Comparison of ENCODE assay signal across 9 cellular contexts in genomic region chr12:40921563-40922163, GRCh38.
DNase-seq lines count a peak whose midpoint lies in the region; ATAC-seq and TF ChIP-seq lines count a peak whose summit lies in the region.
"Had no signal": no experiment of that assay in that cellular context is flagged by ENCODE, and none has a peak within 500 bp of the region (broad histone marks: within the 10 kb centered on the region; RNA-seq: fewer than 3 reads in every experiment).

No MANE protein-coding gene starts in this region.

- intact Hi-C loops in Caco-2 (cut with micrococcal nuclease; ENCODE audit: unreplicated experiment) (loop anchor here (1.0 to 5.0 kb wide), 6 partner anchors 159 to 594 kb away; no protein-coding TSS in a partner anchor), activated B cell treated with CpG ODN at 0.5 μM for 24 hours (cut with micrococcal nuclease) (loop anchor here (1.0 to 2.0 kb wide), 5 partner anchors 299 to 1602 kb away; no protein-coding TSS in a partner anchor)

- H3K27me3 ChIP-seq in Caco-2 (replicated peaks; ENCODE audit: control insufficient read depth, insufficient read depth, low read length), result no peaks in the 10 kb centered on the region

- H3K27me3 Mint-ChIP-seq in Caco-2 (ENCODE audit: insufficient read depth, unreplicated experiment) (peaks cover 9% of the 10 kb centered on the region), activated B cell treated with CpG ODN at 0.5 μM for 24 hours (peaks cover 4% of the 10 kb centered on the region)
- no peaks in the 10 kb centered on the region for H3K27me3 Mint-ChIP-seq in stimulated activated memory B cell treated with anti-CD40 and anti-IgM and Interleukin-4, amounts not matched to agents 10 μg/mL and 1 μg/mL and 100 μg/mL, for 72 hours

- ATAC-seq in HG02623 (IDR thresholded peaks at IDR 0.05; ENCODE audit: unreplicated experiment) (peak; percentile 48), activated B cell treated with CpG ODN at 0.5 μM for 24 hours (ENCODE audit: low read depth) (no peak), HG02610 (IDR thresholded peaks at IDR 0.05; ENCODE audit: unreplicated experiment) (no peak), HG03097 (IDR thresholded peaks at IDR 0.05; ENCODE audit: low FRiP score, unreplicated experiment) (no peak)
- ATAC-seq in stimulated activated memory B cell treated with anti-CD40 and anti-IgM and Interleukin-4, amounts not matched to agents 10 μg/mL and 1 μg/mL and 100 μg/mL, for 72 hours, result no peak

- no peaks in the 10 kb centered on the region for H3K9me3 Mint-ChIP-seq in Caco-2 (ENCODE audit: unreplicated experiment)
- H3K9me3 Mint-ChIP-seq in activated B cell treated with CpG ODN at 0.5 μM for 24 hours, result no peaks in the 10 kb centered on the region
- no peaks in the 10 kb centered on the region for H3K9me3 Mint-ChIP-seq in stimulated activated memory B cell treated with anti-CD40 and anti-IgM and Interleukin-4, amounts not matched to agents 10 μg/mL and 1 μg/mL and 100 μg/mL, for 72 hours
- H3K9me3 Mint-ChIP-seq: IgD-negative memory B cell had no signal

- DNase-seq in Caco-2 (no peak), activated B cell treated with CpG ODN at 0.5 μM for 24 hours (no peak), kidney glomerular epithelial cell (lab: John Stamatoyannopoulos, UW) (peak; percentile 19), mesenteric fat pad (ENCODE audit: low spot score) (no peak)

- POLR2A ChIA-PET in Caco-2 (lab: Charles Lee) (no interaction called here), activated B cell treated with CpG ODN at 0.5 μM for 24 hours (lab: Charles Lee) (no interaction called here)

- no peak overlapping the region for H3K27ac Mint-ChIP-seq in Caco-2 (ENCODE audit: unreplicated experiment)
- no peak overlapping the region for H3K27ac Mint-ChIP-seq in activated B cell treated with CpG ODN at 0.5 μM for 24 hours
- no peak overlapping the region for H3K27ac Mint-ChIP-seq in stimulated activated memory B cell treated with anti-CD40 and anti-IgM and Interleukin-4, amounts not matched to agents 10 μg/mL and 1 μg/mL and 100 μg/mL, for 72 hours
- H3K27ac Mint-ChIP-seq: IgD-negative memory B cell had no signal

- no peaks in the 10 kb centered on the region for H3K36me3 ChIP-seq in Caco-2 (ENCODE audit: control insufficient read depth, insufficient read depth, low read length)

- CTCF ChIA-PET in Caco-2 (lab: Charles Lee), result no interaction called here
- CTCF ChIA-PET in activated B cell treated with CpG ODN at 0.5 μM for 24 hours (lab: Charles Lee), result interaction anchor here (0.9 kb wide), 1 partner anchor 301 kb away, joined by 3 read pairs; no protein-coding TSS in a partner anchor

- no peaks in the 10 kb centered on the region for H3K4me1 ChIP-seq in Caco-2

- TF ChIP-seq CTCF in Caco-2 (IDR thresholded peaks at IDR 0.05; ENCODE audit: insufficient read depth in 1 of 2, low read depth in 1 of 2, low read length in 1 of 2, severe bottlenecking in 1 of 2, unreplicated experiment in 1 of 2), result peak; percentile 61 to 67
- peak; percentile 41 for TF ChIP-seq CTCF in activated B cell treated with CpG ODN at 0.5 μM for 24 hours (IDR thresholded peaks at IDR 0.05)

- H3K36me3 Mint-ChIP-seq in Caco-2 (ENCODE audit: insufficient read depth, unreplicated experiment) (no peaks in the 10 kb centered on the region), activated B cell treated with CpG ODN at 0.5 μM for 24 hours (ENCODE audit: low read depth) (no peaks in the 10 kb centered on the region)
- H3K36me3 Mint-ChIP-seq in stimulated activated memory B cell treated with anti-CD40 and anti-IgM and Interleukin-4, amounts not matched to agents 10 μg/mL and 1 μg/mL and 100 μg/mL, for 72 hours, result no peaks in the 10 kb centered on the region
- H3K36me3 Mint-ChIP-seq: IgD-negative memory B cell had no signal

- H3K4me3 Mint-ChIP-seq in Caco-2 (ENCODE audit: unreplicated experiment), result no peak overlapping the region
- H3K4me3 Mint-ChIP-seq in activated B cell treated with CpG ODN at 0.5 μM for 24 hours, result no peak overlapping the region
- no peak overlapping the region for H3K4me3 Mint-ChIP-seq in stimulated activated memory B cell treated with anti-CD40 and anti-IgM and Interleukin-4, amounts not matched to agents 10 μg/mL and 1 μg/mL and 100 μg/mL, for 72 hours
- H3K4me3 Mint-ChIP-seq: IgD-negative memory B cell had no signal

- H3K4me1 Mint-ChIP-seq in Caco-2 (ENCODE audit: low read depth, unreplicated experiment) (no peaks in the 10 kb centered on the region), activated B cell treated with CpG ODN at 0.5 μM for 24 hours (no peaks in the 10 kb centered on the region)
- no peaks in the 10 kb centered on the region for H3K4me1 Mint-ChIP-seq in stimulated activated memory B cell treated with anti-CD40 and anti-IgM and Interleukin-4, amounts not matched to agents 10 μg/mL and 1 μg/mL and 100 μg/mL, for 72 hours

- no peaks in the 10 kb centered on the region for H3K9me3 ChIP-seq in Caco-2

- no TSS peak for BruUV-seq in Caco-2 (replicated peaks; lab: Mats Ljungman, UMichigan)

- no peak overlapping the region for H3K4me3 ChIP-seq in Caco-2 (ENCODE audit: low read depth, low read length)
